In genomic region chr20:37866051-37866450, GRCh38 we compare ENCODE assay signal across 25 cellular contexts. TPM values are rescaled to one million over a fixed set of nuclear protein-coding genes. Genes with fewer than 3 reads are reported as not detected.
"Had no signal": no experiment of that assay in that cellular context is flagged by ENCODE, and none has a peak within 500 bp of the region (broad histone marks: within the 10 kb centered on the region; RNA-seq: fewer than 3 reads in every experiment).

No MANE protein-coding gene starts in this region.

- H3K27ac ChIP-seq: brain microvascular endothelial cell, cardiac muscle cell, WERI-Rb-1 had no signal

- H3K4me1 Mint-ChIP-seq: activated CD4-positive, alpha-beta memory T cell treated with anti-CD3 and anti-CD28 coated beads, Interleukin-2, amount 10 ng/mL, durations not matched to agents 7 days and 5 days; activated CD4-positive, alpha-beta T cell treated with anti-CD3 and anti-CD28 coated beads for 36 hours; activated naive CD4-positive, alpha-beta T cell treated with anti-CD3 and anti-CD28 coated beads, Interleukin-2, amount 50 U/mL, for 24 hours had no signal

- ATAC-seq: activated CD4-positive, alpha-beta T cell treated with anti-CD3 and anti-CD28 coated beads for 36 hours; PC-3 had no signal

- H3K4me3 ChIP-seq: cardiac muscle cell had no signal

- H3K27me3 Mint-ChIP-seq: activated CD4-positive, alpha-beta memory T cell treated with anti-CD3 and anti-CD28 coated beads, Interleukin-2, amount 10 ng/mL, durations not matched to agents 7 days and 5 days; activated CD4-positive, alpha-beta T cell treated with anti-CD3 and anti-CD28 coated beads for 36 hours; activated naive CD4-positive, alpha-beta T cell treated with anti-CD3 and anti-CD28 coated beads, Interleukin-2, amount 50 U/mL, for 24 hours; IgD-negative memory B cell had no signal

- H3K27ac Mint-ChIP-seq: activated CD4-positive, alpha-beta memory T cell treated with anti-CD3 and anti-CD28 coated beads, Interleukin-2, amount 10 ng/mL, durations not matched to agents 7 days and 5 days; activated CD4-positive, alpha-beta T cell treated with anti-CD3 and anti-CD28 coated beads for 36 hours; activated naive CD4-positive, alpha-beta T cell treated with anti-CD3 and anti-CD28 coated beads, Interleukin-2, amount 50 U/mL, for 24 hours; IgD-negative memory B cell had no signal

- H3K27me3 ChIP-seq: brain microvascular endothelial cell, cardiac muscle cell had no signal

- H3K36me3 ChIP-seq: cardiac muscle cell had no signal

- H3K9me3 Mint-ChIP-seq: activated CD4-positive, alpha-beta memory T cell treated with anti-CD3 and anti-CD28 coated beads, Interleukin-2, amount 10 ng/mL, durations not matched to agents 7 days and 5 days; activated naive CD4-positive, alpha-beta T cell treated with anti-CD3 and anti-CD28 coated beads, Interleukin-2, amount 50 U/mL, for 24 hours; IgD-negative memory B cell had no signal

- H3K4me3 Mint-ChIP-seq: activated CD4-positive, alpha-beta memory T cell treated with anti-CD3 and anti-CD28 coated beads, Interleukin-2, amount 10 ng/mL, durations not matched to agents 7 days and 5 days; activated CD4-positive, alpha-beta T cell treated with anti-CD3 and anti-CD28 coated beads for 36 hours; activated naive CD4-positive, alpha-beta T cell treated with anti-CD3 and anti-CD28 coated beads, Interleukin-2, amount 50 U/mL, for 24 hours; IgD-negative memory B cell had no signal

- DNase-seq: activated CD4-positive, alpha-beta memory T cell treated with anti-CD3 and anti-CD28 coated beads, Interleukin-2, amount 10 ng/mL, durations not matched to agents 7 days and 5 days; activated CD4-positive, alpha-beta T cell treated with anti-CD3 and anti-CD28 coated beads for 36 hours; activated CD4-positive, alpha-beta T cell treated with anti-CD3 and anti-CD28 coated beads, Interleukin-2, amount 50 U/mL, for 1 hour; activated effector memory CD4-positive, alpha-beta T cell treated with Interleukin-2 at 50 U/mL for 16 hours; activated naive CD4-positive, alpha-beta T cell; activated T-cell treated with anti-CD3 and anti-CD28 coated beads for 4 hours; amniotic stem cell; brain microvascular endothelial cell; KG1; NCI-H1048; NCI-H146; NCI-H187 treated with DMSO at 0.1 percent for 48 hours; NCI-H2081 treated with DMSO at 0.1 percent for 48 hours; NCI-H446 treated with DMSO at 0.1 percent for 48 hours; NCI-H524 treated with DMSO at 0.1 percent for 48 hours; NCI-H748 treated with DMSO at 0.1 percent for 48 hours; PC-3; SHP77 treated with DMSO at 0.1 percent for 48 hours; T-helper 1 cell; WERI-Rb-1 had no signal

RNA-seq across cellular contexts. Expression of gene VSTM2L, which starts 36.9 kb away (rescaled TPM):
- total RNA-seq: activated CD4-positive, alpha-beta T cell treated with anti-CD3 and anti-CD28 coated beads for 36 hours; activated CD8-positive, alpha-beta memory T cell treated with anti-CD3 and anti-CD28 coated beads for 36 hours; T-helper 2 cell treated with Interferon-gamma antibody and Interleukin-4, amounts not matched to agents 100 ng/mL and 5 ng/mL, for 36 hours had no signal
- polyA plus RNA-seq: IgD-negative memory B cell had no signal
